Comparison of ENCODE assay signal across 8 cellular contexts in genomic region chr19:3270908-3271307, GRCh38. TPM values are rescaled to one million over a fixed set of nuclear protein-coding genes. Genes with fewer than 3 reads are reported as not detected.
DNase-seq lines count a peak whose midpoint lies in the region; ATAC-seq and TF ChIP-seq lines count a peak whose summit lies in the region.

No MANE protein-coding gene starts in this region.

- TF ChIP-seq CTCF in mucosa of descending colon (IDR thresholded peaks at IDR 0.05), result no peak

- no peak overlapping the region for H3K4me3 ChIP-seq in mucosa of descending colon

- H3K9me3 ChIP-seq in mucosa of descending colon, result peaks cover 5% of the 10 kb centered on the region

- H3K36me3 ChIP-seq in mucosa of descending colon (ENCODE audit: low read depth), result no peaks in the 10 kb centered on the region

- H3K4me1 ChIP-seq in mucosa of descending colon (ENCODE audit: low read depth), result no peaks in the 10 kb centered on the region

- intact Hi-C loops in mucosa of descending colon (cut with DNase I, micrococcal nuclease) (no loop called here), posterior vena cava (cut with DNase I) (no loop called here)

- ATAC-seq in GM18868 (IDR thresholded peaks at IDR 0.05; ENCODE audit: unreplicated experiment), result no peak
- no peak for ATAC-seq in mucosa of descending colon

- peak; percentile 19 for DNase-seq in ELF-1 (ENCODE audit: low read depth, low spot score)
- DNase-seq in NCI-H1694 treated with DMSO at 0.1 percent for 48 hours (lab: John Stamatoyannopoulos, UW), result peak; percentile 70
- peak; percentile 46 for DNase-seq in activated T-cell treated with anti-CD3 and anti-CD28 coated beads, Interleukin-2, amount 50 U/mL, for 1 hour
- peak; percentile 27 to 46 for DNase-seq in lung microvascular endothelial cell (ENCODE audit: low read depth in 2 of 2)
- DNase-seq in mucosa of descending colon, result no peak
- no peak for DNase-seq in posterior vena cava (ENCODE audit: low spot score)
- no peak for DNase-seq in iPS-NIHi7 (ENCODE audit: extremely low spot score)

RNA-seq across cellular contexts. Expression of gene CELF5, which starts 46.4 kb away (rescaled TPM):
- not detected in 2 replicates for total RNA-seq in lung microvascular endothelial cell
- total RNA-seq in mucosa of descending colon, result 1 to 10 TPM in 1 of 3 donors, under 1 TPM in 2; 0.75 to 2.7 (median 0.79) TPM
- total RNA-seq in posterior vena cava, result not detected

Comparison
In these comparisons a context has a peak if more than half of its experiments do, and no peak if none do; other contexts are left out.
1. DNase-seq: peak in ELF-1 (single experiment), NCI-H1694 treated with DMSO at 0.1 percent for 48 hours (single experiment), activated T-cell treated with anti-CD3 and anti-CD28 coated beads, Interleukin-2, amount 50 U/mL, for 1 hour (single experiment) and lung microvascular endothelial cell (2 of 2); none in mucosa of descending colon (0 of 3), posterior vena cava (single experiment) and iPS-NIHi7 (single experiment).